ENCODE assay signal across 18 cellular contexts in genomic region chr11:103659743-103660142, GRCh38.
"Had no signal": no experiment of that assay in that cellular context is flagged by ENCODE, and none has a peak within 500 bp of the region (broad histone marks: within the 10 kb centered on the region; RNA-seq: fewer than 3 reads in every experiment).

No MANE protein-coding gene starts in this region.

- H3K4me3 Mint-ChIP-seq: activated CD8-positive, alpha-beta memory T cell treated with anti-CD3 and anti-CD28 coated beads, Interleukin-2, amount 10 ng/mL, durations not matched to agents 7 days and 5 days; activated naive CD8-positive, alpha-beta T cell treated with anti-CD3 and anti-CD28 coated beads for 36 hours; activated T-cell treated with anti-CD3 and anti-CD28 coated beads, Interleukin-2, amount 50 U/mL, for 24 hours; nephron; stimulated activated naive B cell treated with anti-CD40 and anti-IgM and Interleukin-4, amounts not matched to agents 10 μg/mL and 1 μg/mL and 100 μg/mL, for 72 hours; T-helper 2 cell treated with Interferon-gamma antibody and Interleukin-4, amounts not matched to agents 5 μg/mL and 100 μg/mL, for 36 hours had no signal

- DNase-seq: activated CD4-positive, alpha-beta T cell treated with anti-CD3 and anti-CD28 coated beads, Interleukin-2, amount 50 U/mL, for 4 hours; activated CD4-positive, CD25-positive, alpha-beta regulatory T cell treated with anti-CD3 and anti-CD28 coated beads, Interleukin-2, amount 50 U/mL, for 72 hours; activated CD8-positive, alpha-beta memory T cell treated with anti-CD3 and anti-CD28 coated beads, Interleukin-2, amount 10 ng/mL, durations not matched to agents 7 days and 5 days; activated effector memory CD4-positive, alpha-beta T cell treated with anti-CD3 and anti-CD28 coated beads, Interleukin-2, amount 50 U/mL, for 16 hours; activated naive CD8-positive, alpha-beta T cell treated with anti-CD3 and anti-CD28 coated beads for 36 hours; activated T-cell treated with anti-CD3 and anti-CD28 coated beads, Interleukin-2, amount 50 U/mL, for 24 hours; dorsolateral prefrontal cortex; gastrocnemius medialis; kidney; left ventricle myocardium inferior; mesenchymal stem cell; sigmoid colon; stimulated activated CD4-positive, alpha-beta T cell treated with anti-CD3 and anti-CD28 coated beads, Interleukin-2, amount 100 ng/mL, for 24 hours; stimulated activated naive B cell treated with anti-CD40 and anti-IgM and Interleukin-4, amounts not matched to agents 10 μg/mL and 1 μg/mL and 100 μg/mL, for 72 hours; substantia nigra had no signal

- H3K9me3 ChIP-seq: gastrocnemius medialis, left ventricle myocardium inferior, sigmoid colon had no signal

- H3K27ac Mint-ChIP-seq: activated CD8-positive, alpha-beta memory T cell treated with anti-CD3 and anti-CD28 coated beads, Interleukin-2, amount 10 ng/mL, durations not matched to agents 7 days and 5 days; activated naive CD8-positive, alpha-beta T cell treated with anti-CD3 and anti-CD28 coated beads for 36 hours; activated T-cell treated with anti-CD3 and anti-CD28 coated beads, Interleukin-2, amount 50 U/mL, for 24 hours; nephron; stimulated activated naive B cell treated with anti-CD40 and anti-IgM and Interleukin-4, amounts not matched to agents 10 μg/mL and 1 μg/mL and 100 μg/mL, for 72 hours; T-helper 2 cell treated with Interferon-gamma antibody and Interleukin-4, amounts not matched to agents 5 μg/mL and 100 μg/mL, for 36 hours had no signal

- H3K4me3 ChIP-seq: dorsolateral prefrontal cortex, gastrocnemius medialis, left ventricle myocardium inferior, sigmoid colon had no signal

- H3K9me3 Mint-ChIP-seq: activated naive CD8-positive, alpha-beta T cell treated with anti-CD3 and anti-CD28 coated beads for 36 hours; activated T-cell treated with anti-CD3 and anti-CD28 coated beads, Interleukin-2, amount 50 U/mL, for 24 hours; nephron; stimulated activated naive B cell treated with anti-CD40 and anti-IgM and Interleukin-4, amounts not matched to agents 10 μg/mL and 1 μg/mL and 100 μg/mL, for 72 hours; T-helper 2 cell treated with Interferon-gamma antibody and Interleukin-4, amounts not matched to agents 5 μg/mL and 100 μg/mL, for 36 hours had no signal

- H3K36me3 ChIP-seq: gastrocnemius medialis, left ventricle myocardium inferior, sigmoid colon had no signal

- H3K27me3 ChIP-seq: dorsolateral prefrontal cortex, gastrocnemius medialis, sigmoid colon had no signal

- ATAC-seq: activated CD8-positive, alpha-beta memory T cell treated with anti-CD3 and anti-CD28 coated beads, Interleukin-2, amount 10 ng/mL, durations not matched to agents 7 days and 5 days; esophagus mucosa; gastrocnemius medialis had no signal

- H3K27me3 Mint-ChIP-seq: activated CD8-positive, alpha-beta memory T cell treated with anti-CD3 and anti-CD28 coated beads, Interleukin-2, amount 10 ng/mL, durations not matched to agents 7 days and 5 days; activated naive CD8-positive, alpha-beta T cell treated with anti-CD3 and anti-CD28 coated beads for 36 hours; activated T-cell treated with anti-CD3 and anti-CD28 coated beads, Interleukin-2, amount 50 U/mL, for 24 hours; stimulated activated naive B cell treated with anti-CD40 and anti-IgM and Interleukin-4, amounts not matched to agents 10 μg/mL and 1 μg/mL and 100 μg/mL, for 72 hours had no signal

- H3K4me1 ChIP-seq: gastrocnemius medialis, left ventricle myocardium inferior, sigmoid colon had no signal

- H3K36me3 Mint-ChIP-seq: activated CD8-positive, alpha-beta memory T cell treated with anti-CD3 and anti-CD28 coated beads, Interleukin-2, amount 10 ng/mL, durations not matched to agents 7 days and 5 days; activated naive CD8-positive, alpha-beta T cell treated with anti-CD3 and anti-CD28 coated beads for 36 hours; stimulated activated naive B cell treated with anti-CD40 and anti-IgM and Interleukin-4, amounts not matched to agents 10 μg/mL and 1 μg/mL and 100 μg/mL, for 72 hours had no signal

- H3K27ac ChIP-seq: dorsolateral prefrontal cortex, gastrocnemius medialis, left ventricle myocardium inferior, sigmoid colon had no signal

- H3K4me1 Mint-ChIP-seq: activated CD8-positive, alpha-beta memory T cell treated with anti-CD3 and anti-CD28 coated beads, Interleukin-2, amount 10 ng/mL, durations not matched to agents 7 days and 5 days; activated naive CD8-positive, alpha-beta T cell treated with anti-CD3 and anti-CD28 coated beads for 36 hours; nephron had no signal
